ENCODE assay signal across 18 cellular contexts in the genomic region with DNA sequence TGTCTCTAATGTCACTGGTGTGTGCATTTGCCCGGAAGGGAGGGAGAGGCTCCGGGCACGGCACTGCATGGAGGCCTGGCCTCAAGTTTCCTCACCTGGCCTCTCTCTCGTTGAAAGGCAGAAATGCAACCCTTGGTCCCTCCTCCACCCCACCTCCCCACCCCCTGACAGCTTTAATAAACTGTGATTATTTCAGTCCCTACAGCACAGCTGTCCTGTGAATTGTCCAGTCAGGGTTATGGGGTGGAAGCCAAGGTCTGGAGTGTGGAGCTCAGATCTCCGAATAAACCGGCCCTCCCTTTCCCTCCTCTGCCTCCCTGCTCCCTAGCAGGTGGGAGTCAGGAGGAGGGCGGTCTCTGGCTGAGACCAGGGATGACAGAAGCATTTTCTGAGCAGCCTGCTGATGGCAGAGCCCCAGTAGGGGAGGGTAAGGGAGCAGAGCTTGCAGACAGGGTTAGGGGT.
DNase-seq lines count a peak whose midpoint lies in the region; ATAC-seq and TF ChIP-seq lines count a peak whose summit lies in the region.
"Had no signal": no experiment of that assay in that cellular context is flagged by ENCODE, and none has a peak within 500 bp of the region (broad histone marks: within the 10 kb centered on the region; RNA-seq: fewer than 3 reads in every experiment).

No MANE protein-coding gene starts in this region.

- H4K20me1 ChIP-seq in neural progenitor cell (ENCODE audit: low read depth): peaks cover 1% of the 10 kb centered on the region

- intact Hi-C loops in natural killer cell (cut with micrococcal nuclease): no loop called here

- no peak overlapping the region for H2AFZ ChIP-seq in neural progenitor cell (replicated peaks)

- TF ChIP-seq CTCF in natural killer cell (IDR thresholded peaks at IDR 0.05): no peak
- no peak for TF ChIP-seq CTCF in RWPE1 (conservative IDR thresholded peaks at IDR 0.05; ENCODE audit: low read depth)
- TF ChIP-seq CTCF in neural progenitor cell (IDR thresholded peaks at IDR 0.05): no peak
- no peak for TF ChIP-seq CTCF in GM13976 (IDR thresholded peaks at IDR 0.05; ENCODE audit: borderline replicate concordance, control extremely low read depth, extremely low read depth, insufficient read depth, missing control alignments)

- no peak overlapping the region for H3K4me3 Mint-ChIP-seq in natural killer cell treated with Interleukin-12 subunit alpha and Interleukin-12 subunit beta and Interleukin-15 and Interleukin-18, amount 100 ng/mL, for 72 hours
- no peak overlapping the region for H3K4me3 Mint-ChIP-seq in natural killer cell
- no peak overlapping the region for H3K4me3 Mint-ChIP-seq in neural progenitor cell
- H3K4me3 Mint-ChIP-seq: activated CD8-positive, alpha-beta T cell treated with anti-CD3 and anti-CD28 coated beads for 36 hours; activated naive CD8-positive, alpha-beta T cell; activated T-cell treated with anti-CD3 and anti-CD28 coated beads, Interleukin-2, amount 50 U/mL, for 4 hours; CD4-positive, CD25-positive, alpha-beta regulatory T cell; neural crest cell had no signal

- POLR2A ChIA-PET in RWPE1 (lab: Yijun Ruan, JAX; ENCODE audit: low non-redundant PET): no interaction called here

- H3K9me3 Mint-ChIP-seq in natural killer cell treated with Interleukin-12 subunit alpha and Interleukin-12 subunit beta and Interleukin-15 and Interleukin-18, amount 100 ng/mL, for 72 hours: no peaks in the 10 kb centered on the region
- H3K9me3 Mint-ChIP-seq in natural killer cell (no peaks in the 10 kb centered on the region), neural progenitor cell (no peaks in the 10 kb centered on the region)
- H3K9me3 Mint-ChIP-seq: activated CD8-positive, alpha-beta T cell treated with anti-CD3 and anti-CD28 coated beads for 36 hours; activated T-cell treated with anti-CD3 and anti-CD28 coated beads, Interleukin-2, amount 50 U/mL, for 4 hours; CD4-positive, CD25-positive, alpha-beta regulatory T cell; neural crest cell had no signal

- H3K4me1 Mint-ChIP-seq in natural killer cell treated with Interleukin-12 subunit alpha and Interleukin-12 subunit beta and Interleukin-15 and Interleukin-18, amount 100 ng/mL, for 72 hours (ENCODE audit: low read depth in 2 of 2): peaks cover 0 to 2% of the 10 kb centered on the region in 2 donors
- H3K4me1 Mint-ChIP-seq in natural killer cell (no peaks in the 10 kb centered on the region), neural progenitor cell (peaks cover 12% of the 10 kb centered on the region)
- H3K4me1 Mint-ChIP-seq: neural crest cell had no signal

- in situ Hi-C loops in GM13976 (cut with MboI; ENCODE audit: low sequenced_read_pairs, unreplicated experiment): no loop called here

- no peaks in the 10 kb centered on the region for H3K27me3 ChIP-seq in MG63
- H3K27me3 ChIP-seq in neural progenitor cell: peaks cover 24% of the 10 kb centered on the region

- peaks cover 10% of the 10 kb centered on the region for H3K4me1 ChIP-seq in neural progenitor cell
- H3K4me1 ChIP-seq: SJSA1 had no signal

- H3K9me3 ChIP-seq in MG63: no peaks in the 10 kb centered on the region
- H3K9me3 ChIP-seq in neural progenitor cell (ENCODE audit: low read depth): no peaks in the 10 kb centered on the region
- H3K9me3 ChIP-seq: SJSA1 had no signal

- no peaks in the 10 kb centered on the region for H3F3A ChIP-seq in neural progenitor cell (ENCODE audit: low read depth)

- H3K36me3 Mint-ChIP-seq in natural killer cell treated with Interleukin-12 subunit alpha and Interleukin-12 subunit beta and Interleukin-15 and Interleukin-18, amount 100 ng/mL, for 72 hours: no peaks in the 10 kb centered on the region
- H3K36me3 Mint-ChIP-seq in natural killer cell: no peaks in the 10 kb centered on the region
- no peaks in the 10 kb centered on the region for H3K36me3 Mint-ChIP-seq in neural progenitor cell
- H3K36me3 Mint-ChIP-seq: activated naive CD8-positive, alpha-beta T cell; CD4-positive, CD25-positive, alpha-beta regulatory T cell had no signal

- CTCF ChIA-PET in RWPE1 (lab: Yijun Ruan, JAX): interaction anchor here (0.6 kb wide), 1 partner anchor 315 kb away, joined by 3 read pairs; no protein-coding TSS in a partner anchor

- H3K79me2 ChIP-seq in neural progenitor cell (ENCODE audit: low read depth): no peaks in the 10 kb centered on the region

- no peak for ATAC-seq in natural killer cell treated with Interleukin-12 subunit alpha and Interleukin-12 subunit beta and Interleukin-15 and Interleukin-18, amount 100 ng/mL, for 72 hours
- no peak for ATAC-seq in natural killer cell
- ATAC-seq: activated CD8-positive, alpha-beta T cell treated with anti-CD3 and anti-CD28 coated beads for 36 hours; activated T-cell treated with anti-CD3 and anti-CD28 coated beads, Interleukin-2, amount 50 U/mL, for 4 hours had no signal

- no peak overlapping the region for H3K27ac Mint-ChIP-seq in natural killer cell treated with Interleukin-12 subunit alpha and Interleukin-12 subunit beta and Interleukin-15 and Interleukin-18, amount 100 ng/mL, for 72 hours
- H3K27ac Mint-ChIP-seq in natural killer cell (no peak overlapping the region), neural progenitor cell (no peak overlapping the region)
- H3K27ac Mint-ChIP-seq: activated CD8-positive, alpha-beta T cell treated with anti-CD3 and anti-CD28 coated beads for 36 hours; activated naive CD8-positive, alpha-beta T cell; CD4-positive, CD25-positive, alpha-beta regulatory T cell had no signal

- H3K4me2 ChIP-seq in neural progenitor cell: no peak overlapping the region

- peak overlapping the region; percentile 53 for H3K27ac ChIP-seq in RWPE1
- no peak overlapping the region for H3K27ac ChIP-seq in neural progenitor cell
- H3K27ac ChIP-seq: brain microvascular endothelial cell, SJSA1 had no signal

- DNase-seq in natural killer cell treated with Interleukin-12 subunit alpha and Interleukin-12 subunit beta and Interleukin-15 and Interleukin-18, amount 100 ng/mL, for 72 hours (ENCODE audit: low spot score): peak; percentile 38
- DNase-seq in natural killer cell (no peak), RWPE1 (ENCODE audit: low spot score) (no peak), myocyte (ENCODE audit: low read depth) (peak; percentile 82), MG63 (no peak), neural progenitor cell (ENCODE audit: low spot score) (no peak), GM13976 (ENCODE audit: low spot score) (no peak)
- no peak for DNase-seq in activated CD8-positive, alpha-beta memory T cell treated with anti-CD3 and anti-CD28 coated beads, Interleukin-2, amount 50 U/mL, for 4 hours
- DNase-seq: activated CD4-positive, CD25-positive, alpha-beta regulatory T cell; activated CD8-positive, alpha-beta T cell treated with anti-CD3 and anti-CD28 coated beads for 36 hours; activated T-cell treated with anti-CD3 and anti-CD28 coated beads, Interleukin-2, amount 50 U/mL, for 4 hours; brain microvascular endothelial cell; CD4-positive, CD25-positive, alpha-beta regulatory T cell; kidney glomerular epithelial cell; NCI-H1436 had no signal

- H3K9ac ChIP-seq in neural progenitor cell: no peak overlapping the region

- H3K27me3 Mint-ChIP-seq in natural killer cell treated with Interleukin-12 subunit alpha and Interleukin-12 subunit beta and Interleukin-15 and Interleukin-18, amount 100 ng/mL, for 72 hours: peaks cover 27 to 43% of the 10 kb centered on the region in 2 donors
- peaks cover 31 to 35% of the 10 kb centered on the region in 2 donors for H3K27me3 Mint-ChIP-seq in natural killer cell (ENCODE audit: low read depth in 2 of 2)
- peaks cover 14% of the 10 kb centered on the region for H3K27me3 Mint-ChIP-seq in neural progenitor cell (ENCODE audit: insufficient read depth, low read depth)

- H3K4me3 ChIP-seq in MG63: no peak overlapping the region
- no peak overlapping the region for H3K4me3 ChIP-seq in neural progenitor cell
- H3K4me3 ChIP-seq: SJSA1 had no signal

- H3K36me3 ChIP-seq in MG63 (no peaks in the 10 kb centered on the region), neural progenitor cell (no peaks in the 10 kb centered on the region)
- H3K36me3 ChIP-seq: brain microvascular endothelial cell, SJSA1 had no signal

Comparison
In these comparisons a context has a peak if more than half of its experiments do, and no peak if none do; other contexts are left out.
1. DNase-seq: peak in natural killer cell treated with Interleukin-12 subunit alpha and Interleukin-12 subunit beta and Interleukin-15 and Interleukin-18, amount 100 ng/mL, for 72 hours (single experiment) and myocyte (single experiment); none in natural killer cell (single experiment), RWPE1 (single experiment), MG63 (single experiment), neural progenitor cell (single experiment), activated CD8-positive, alpha-beta memory T cell treated with anti-CD3 and anti-CD28 coated beads, Interleukin-2, amount 50 U/mL, for 4 hours (single experiment) and GM13976 (single experiment).